ENCODE assay signal across 15 cellular contexts in genomic region chr3:30702521-30703404, GRCh38.
"Had no signal": no experiment of that assay in that cellular context is flagged by ENCODE, and none has a peak within 500 bp of the region (broad histone marks: within the 10 kb centered on the region; RNA-seq: fewer than 3 reads in every experiment).

No MANE protein-coding gene starts in this region.

- ATAC-seq: activated CD4-positive, CD25-positive, alpha-beta regulatory T cell treated with anti-CD3 and anti-CD28 coated beads, Interleukin-2, amount 50 U/mL, for 24 hours; effector memory CD8-positive, alpha-beta T cell; gastrocnemius medialis; heart left ventricle had no signal

- H3K27ac Mint-ChIP-seq: dendritic cell treated with granulocyte-macrophage colony-stimulating factor and Interleukin-4, amounts not matched to agents 40 ng/mL and 50 ng/mL, for 4 days; nephron had no signal

- H3K4me1 ChIP-seq: ascending aorta, breast epithelium, gastrocnemius medialis, transverse colon, vagina had no signal

- H3K9me3 Mint-ChIP-seq: dendritic cell treated with granulocyte-macrophage colony-stimulating factor and Interleukin-4, amounts not matched to agents 40 ng/mL and 50 ng/mL, for 4 days had no signal

- DNase-seq: activated CD4-positive, alpha-beta T cell treated with anti-CD3 and anti-CD28 coated beads, Interleukin-2, amount 50 U/mL, for 1 hour; activated gamma-delta T cell; effector memory CD8-positive, alpha-beta T cell; gastrocnemius medialis; heart left ventricle; nucleus accumbens; stimulated activated CD4-positive, alpha-beta T cell treated with anti-CD3 and anti-CD28 coated beads, Interleukin-2, amount 100 ng/mL, for 48 hours; stimulated activated naive CD4-positive, alpha-beta T cell; transverse colon had no signal

- H3K27ac ChIP-seq: ascending aorta, breast epithelium, gastrocnemius medialis, transverse colon, vagina had no signal

- H3K27me3 ChIP-seq: ascending aorta, breast epithelium, gastrocnemius medialis, heart left ventricle, transverse colon, vagina had no signal

- H3K27me3 Mint-ChIP-seq: dendritic cell treated with granulocyte-macrophage colony-stimulating factor and Interleukin-4, amounts not matched to agents 40 ng/mL and 50 ng/mL, for 4 days; effector memory CD8-positive, alpha-beta T cell had no signal

- H3K4me3 Mint-ChIP-seq: dendritic cell treated with granulocyte-macrophage colony-stimulating factor and Interleukin-4, amounts not matched to agents 40 ng/mL and 50 ng/mL, for 4 days; effector memory CD8-positive, alpha-beta T cell; nephron had no signal

- H3K4me1 Mint-ChIP-seq: nephron had no signal

- H3K4me3 ChIP-seq: ascending aorta, breast epithelium, gastrocnemius medialis, heart left ventricle, transverse colon, vagina had no signal

- H3K36me3 ChIP-seq: breast epithelium, gastrocnemius medialis, transverse colon, vagina had no signal

- H3K9me3 ChIP-seq: ascending aorta, breast epithelium, gastrocnemius medialis, transverse colon, vagina had no signal
